ENCODE assay signal across 1 cellular context in genomic region chr6:109243863-109244825, GRCh38.
A peak's percentile ranks its signal among the peaks of the same experiment; 100 is the strongest.
TF ChIP-seq lines count a peak whose summit lies in the region.

No MANE protein-coding gene starts in this region.

TF ChIP-seq in HEK293, 187 proteins besides CTCF, POLR2A, EP300 and RAD21:
- TF ChIP-seq ZNF335 (tag by site-specific recombination; conservative IDR thresholded peaks at IDR 0.05) (0 out of 2 replicates have a peak, but pooled peaks have one; percentile 19), ZNF623 (tag by site-specific recombination; IDR thresholded peaks at IDR 0.05) (no peak)
- TF ChIP-seq, protein P1, sequence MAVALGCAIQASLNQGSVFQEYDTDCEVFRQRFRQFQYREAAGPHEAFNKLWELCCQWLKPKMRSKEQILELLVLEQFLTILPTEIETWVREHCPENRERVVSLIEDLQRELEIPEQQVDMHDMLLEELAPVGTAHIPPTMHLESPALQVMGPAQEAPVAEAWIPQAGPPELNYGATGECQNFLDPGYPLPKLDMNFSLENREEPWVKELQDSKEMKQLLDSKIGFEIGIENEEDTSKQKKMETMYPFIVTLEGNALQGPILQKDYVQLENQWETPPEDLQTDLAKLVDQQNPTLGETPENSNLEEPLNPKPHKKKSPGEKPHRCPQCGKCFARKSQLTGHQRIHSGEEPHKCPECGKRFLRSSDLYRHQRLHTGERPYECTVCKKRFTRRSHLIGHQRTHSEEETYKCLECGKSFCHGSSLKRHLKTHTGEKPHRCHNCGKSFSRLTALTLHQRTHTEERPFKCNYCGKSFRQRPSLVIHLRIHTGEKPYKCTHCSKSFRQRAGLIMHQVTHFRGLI (tag by site-specific recombination; IDR thresholded peaks at IDR 0.05) = peak; percentile 37; the same call in 1 of the 2 replicates
